Comparison of ENCODE assay signal across 28 cellular contexts in genomic region chr4:186250740-186251124, GRCh38. TPM values are rescaled to one million over a fixed set of nuclear protein-coding genes. Genes with fewer than 3 reads are reported as not detected.
A peak's percentile ranks its signal among the peaks of the same experiment; 100 is the strongest.
DNase-seq lines count a peak whose midpoint lies in the region; ATAC-seq and TF ChIP-seq lines count a peak whose summit lies in the region.
"Had no signal": no experiment of that assay in that cellular context is flagged by ENCODE, and none has a peak within 500 bp of the region (broad histone marks: within the 10 kb centered on the region; RNA-seq: fewer than 3 reads in every experiment).

No MANE protein-coding gene starts in this region.

- peaks cover 31% of the 10 kb centered on the region for H3K36me3 ChIP-seq in HUES6 (ENCODE audit: control insufficient read depth, insufficient read depth, low read length)
- no peaks in the 10 kb centered on the region for H3K36me3 ChIP-seq in iPS-15b (ENCODE audit: control insufficient read depth, insufficient read depth, low read length)

- H3K27me3 ChIP-seq in HUES6 (ENCODE audit: control insufficient read depth, insufficient read depth, low read length): no peaks in the 10 kb centered on the region
- H3K27me3 ChIP-seq in iPS-15b (ENCODE audit: control insufficient read depth, insufficient read depth, low read length): no peaks in the 10 kb centered on the region

- H3K9ac ChIP-seq in HUES6 (ENCODE audit: low read length) (peak overlapping the region; percentile 62), iPS-15b (ENCODE audit: low read depth, low read length) (peak overlapping the region; percentile 8)
- H3K9ac ChIP-seq: SK-N-SH had no signal

- peaks cover 56% of the 10 kb centered on the region for H3K4me1 Mint-ChIP-seq in WTC11
- peaks cover 16% of the 10 kb centered on the region for H3K4me1 Mint-ChIP-seq in neural crest cell

- H3K27ac Mint-ChIP-seq in WTC11: peak overlapping the region; percentile 99
- H3K27ac Mint-ChIP-seq in neural crest cell (ENCODE audit: unreplicated experiment): peak overlapping the region; percentile 4
- H3K27ac Mint-ChIP-seq: CD4-positive, alpha-beta memory T cell had no signal

- peak overlapping the region; percentile 1; the same call in 1 of the 2 replicates for H3K4me3 ChIP-seq in HUES6 (ENCODE audit: low read depth, low read length)
- H3K4me3 ChIP-seq in iPS-15b (ENCODE audit: low read depth, low read length): no peak overlapping the region
- H3K4me3 ChIP-seq: A549, K562 had no signal

- no peak for DNase-seq in WTC11 (ENCODE audit: low spot score)
- no peak for DNase-seq in neural crest cell (ENCODE audit: low read depth, low spot score)
- no peak for DNase-seq in OCI-M2 (lab: John Stamatoyannopoulos, UW; ENCODE audit: unreplicated experiment)
- DNase-seq in HCEC 1CT: no peak
- DNase-seq: AML-193; C1 segment of cervical spinal cord; CD4-positive, alpha-beta memory T cell; COR-L47; DMS79; EL; GDM1; Kasumi-1; MV-4-11; NCI-H1105; NCI-H1436 treated with DMSO at 0.1 percent for 48 hours; NCI-H187 treated with DMSO at 0.1 percent for 48 hours; NCI-H524; NCI-H748 treated with DMSO at 0.1 percent for 48 hours; PC-3; SK-N-SH; SW 1271 had no signal

- peaks cover 3% of the 10 kb centered on the region; the same call in 1 of the 2 replicates for H3K9me3 ChIP-seq in HUES6 (ENCODE audit: control insufficient read depth, insufficient read depth, low read depth, low read length)
- no peaks in the 10 kb centered on the region for H3K9me3 ChIP-seq in iPS-15b (ENCODE audit: control insufficient read depth, insufficient read depth, low read length)
- H3K9me3 ChIP-seq: A549, SK-N-SH had no signal

- CTCF ChIA-PET in WTC11 (lab: Charles Lee): interaction anchor here (1.0 kb wide), 1 partner anchor 15 kb away, joined by 3 read pairs; the partner anchor contains the start of gene F11

- no peak; the same call in 1 of the 2 replicates for ATAC-seq in WTC11
- ATAC-seq in HG02973 (IDR thresholded peaks at IDR 0.05; ENCODE audit: unreplicated experiment): no peak
- ATAC-seq: A549, K562, PC-3 had no signal

- TF ChIP-seq CTCF in WTC11 (IDR thresholded peaks at IDR 0.05) (no peak), neural crest cell (conservative IDR thresholded peaks at IDR 0.05) (no peak)

- H3K4me3 Mint-ChIP-seq in WTC11 (peak overlapping the region; percentile 48), neural crest cell (no peak overlapping the region)
- H3K4me3 Mint-ChIP-seq: CD4-positive, alpha-beta memory T cell had no signal

- H3K27me3 Mint-ChIP-seq in WTC11 (ENCODE audit: low read depth): peaks cover 3% of the 10 kb centered on the region; the same call in 1 of the 2 replicates
- H3K27me3 Mint-ChIP-seq in neural crest cell (ENCODE audit: low read depth): peaks cover 2% of the 10 kb centered on the region
- H3K27me3 Mint-ChIP-seq: CD4-positive, alpha-beta memory T cell had no signal

- H3K4me1 ChIP-seq in HUES6 (ENCODE audit: control insufficient read depth, insufficient read depth, low read length) (peaks cover 45% of the 10 kb centered on the region), iPS-15b (ENCODE audit: control insufficient read depth, insufficient read depth, low read length) (peaks cover 34% of the 10 kb centered on the region)
- H3K4me1 ChIP-seq: A549 had no signal

- POLR2A ChIA-PET in WTC11 (lab: Charles Lee): interaction anchor here (2.8 kb wide), 1 partner anchor 16 kb away, joined by 13 read pairs; the partner anchor contains the start of gene F11

- peaks cover 5% of the 10 kb centered on the region; the same call in 1 of the 2 replicates for H3K9me3 Mint-ChIP-seq in WTC11
- peaks cover 12% of the 10 kb centered on the region for H3K9me3 Mint-ChIP-seq in neural crest cell

- H3K36me3 Mint-ChIP-seq in WTC11 (peaks cover 14% of the 10 kb centered on the region), neural crest cell (ENCODE audit: low read depth) (no peaks in the 10 kb centered on the region)

- peak overlapping the region; percentile 78 for H3K27ac ChIP-seq in HUES6 (ENCODE audit: low read depth, low read length)
- H3K27ac ChIP-seq: A549 had no signal

TF ChIP-seq in WTC11, 78 proteins besides CTCF, POLR2A, EP300 and RAD21:
- no peak for TF ChIP-seq MXD4 (CRISPR knock-in tag; IDR thresholded peaks at IDR 0.05; ENCODE audit: borderline replicate concordance)
- no peak for TF ChIP-seq ESRRA (CRISPR knock-in tag; IDR thresholded peaks at IDR 0.05; ENCODE audit: borderline replicate concordance)
- TF ChIP-seq NR2C2 (CRISPR knock-in tag; IDR thresholded peaks at IDR 0.05): no peak
- no peak for TF ChIP-seq FOXJ3 (CRISPR knock-in tag; IDR thresholded peaks at IDR 0.05; ENCODE audit: borderline replicate concordance)
- no peak for TF ChIP-seq NR3C1 (CRISPR knock-in tag; conservative IDR thresholded peaks at IDR 0.05; ENCODE audit: low read depth)
- no peak for TF ChIP-seq IRF1 (CRISPR knock-in tag; IDR thresholded peaks at IDR 0.05)
- TF ChIP-seq MLX (CRISPR knock-in tag; IDR thresholded peaks at IDR 0.05): no peak
- TF ChIP-seq SMAD4 (CRISPR knock-in tag; IDR thresholded peaks at IDR 0.05): no peak
- TF ChIP-seq GTF2I (CRISPR knock-in tag; conservative IDR thresholded peaks at IDR 0.05): no peak
- TF ChIP-seq ZNF281 (CRISPR knock-in tag; IDR thresholded peaks at IDR 0.05): no peak

RNA-seq across cellular contexts. Expression of gene F11, which starts 15.3 kb away (rescaled TPM):
- total RNA-seq in WTC11 (2021) (1.6 to 1.9 TPM (median 1.6 TPM) in 3 replicates), neural crest cell (not detected in 2 replicates)
- total RNA-seq: CD4-positive, alpha-beta memory T cell; H4; K562; M059J; PC-3 had no signal

RNA-seq across cellular contexts. Expression of gene KLKB1, which starts 23.4 kb away (rescaled TPM):
- total RNA-seq in WTC11 (2021) (9.8 to 10.1 TPM (median 10.1 TPM) in 3 replicates), neural crest cell (0.36 and 0.49 TPM in 2 replicates)
- total RNA-seq: M059J, PC-3 had no signal

RNA-seq across cellular contexts. Expression of gene CYP4V2, which starts 59.4 kb away (rescaled TPM):
- total RNA-seq in WTC11 (2021) (2.0 to 3.1 TPM (median 2.2 TPM) in 3 replicates), neural crest cell (6.4 and 7.1 TPM in 2 replicates)
